In genomic region chr10:38094158-38094922, GRCh38 we compare ENCODE assay signal across 1 cellular context.
TF ChIP-seq lines count a peak whose summit lies in the region.

TSS of gene ZNF37A (plus strand) at chr10:38094337. CDS start at chr10:38096618, 2,281 bp downstream.

TF ChIP-seq in HepG2, 621 proteins besides CTCF, POLR2A, EP300 and RAD21 (continued from another document and continues in another):
- TF ChIP-seq REPIN1 (CRISPR knock-in tag; IDR thresholded peaks at IDR 0.05; ENCODE audit: borderline replicate concordance, low read depth) (peak; percentile 62; the same call in 1 of the 2 replicates), ZNF263 (CRISPR knock-in tag; IDR thresholded peaks at IDR 0.05) (peak; percentile 43; the same call in 1 of the 2 replicates), ZNF232 (CRISPR knock-in tag; IDR thresholded peaks at IDR 0.05; ENCODE audit: borderline replicate concordance) (0 out of 2 replicates have a peak, but pooled peaks have one; percentile 15), CCAR2 (optimal IDR thresholded peaks at IDR 0.05; ENCODE audit: low read depth, low read length) (no peak), ZNF792 (CRISPR knock-in tag; IDR thresholded peaks at IDR 0.05) (no peak), SRF (IDR thresholded peaks at IDR 0.05; ENCODE audit: low read depth, low read length) (no peak), ZSCAN21 (CRISPR knock-in tag; IDR thresholded peaks at IDR 0.05; ENCODE audit: borderline replicate concordance) (no peak; the same call in 1 of the 2 replicates), POGZ (CRISPR knock-in tag; IDR thresholded peaks at IDR 0.05) (peak; percentile 67), ZMYM3 (CRISPR knock-in tag; IDR thresholded peaks at IDR 0.05) (peak; percentile 15; the same call in 1 of the 2 replicates), TFAP4 (IDR thresholded peaks at IDR 0.05; ENCODE audit: borderline replicate concordance, low read depth) (no peak; the same call in 1 of the 2 replicates), ZNF224 (CRISPR knock-in tag; IDR thresholded peaks at IDR 0.05) (peak; percentile 59; the same call in 1 of the 2 replicates), MXD4 (CRISPR knock-in tag; IDR thresholded peaks at IDR 0.05) (0 out of 2 replicates have a peak, but pooled peaks have one; percentile 30), CREB1 (IDR thresholded peaks at IDR 0.05) (0 out of 2 replicates have a peak, but pooled peaks have one; percentile 36), CREB1 (CRISPR knock-in tag; IDR thresholded peaks at IDR 0.05) (peak; percentile 91), RXRA (CRISPR knock-in tag; IDR thresholded peaks at IDR 0.05) (peak; percentile 35; the same call in 1 of the 2 replicates), HMGXB3 (CRISPR knock-in tag; IDR thresholded peaks at IDR 0.05; ENCODE audit: borderline replicate concordance) (no peak), MXI1 (IDR thresholded peaks at IDR 0.05; ENCODE audit: borderline replicate concordance, low read depth, low read length) (peak; percentile 72; the same call in 1 of the 3 replicates), HNF1A (IDR thresholded peaks at IDR 0.05; ENCODE audit: low read depth) (0 out of 2 replicates have a peak, but pooled peaks have one; percentile 13), HNF1A (CRISPR knock-in tag; IDR thresholded peaks at IDR 0.05; ENCODE audit: borderline replicate concordance) (no peak), CHD2 (IDR thresholded peaks at IDR 0.05; ENCODE audit: low read depth, low read length) (0 out of 2 replicates have a peak, but pooled peaks have one; percentile 44), E2F1 (CRISPR knock-in tag; IDR thresholded peaks at IDR 0.05) (no peak), ZGPAT (CRISPR knock-in tag; IDR thresholded peaks at IDR 0.05) (peak; percentile 53), ZNF672 (CRISPR knock-in tag; IDR thresholded peaks at IDR 0.05) (no peak), MAZ (IDR thresholded peaks at IDR 0.05; ENCODE audit: borderline replicate concordance, low read depth, low read length) (peak; percentile 19; the same call in 1 of the 2 replicates), MAZ (CRISPR knock-in tag; IDR thresholded peaks at IDR 0.05; ENCODE audit: low read depth) (peak; percentile 59), NFYB (CRISPR knock-in tag; IDR thresholded peaks at IDR 0.05) (no peak; the same call in 1 of the 2 replicates), ZNF777 (CRISPR knock-in tag; IDR thresholded peaks at IDR 0.05) (peak; percentile 69; the same call in 1 of the 2 replicates), DNMT1 (CRISPR knock-in tag; IDR thresholded peaks at IDR 0.05) (no peak), TP53 (CRISPR knock-in tag; conservative IDR thresholded peaks at IDR 0.05) (no peak), FOXK2 (IDR thresholded peaks at IDR 0.05) (no peak), ARNTL (CRISPR knock-in tag; IDR thresholded peaks at IDR 0.05) (peak; percentile 33; the same call in 1 of the 2 replicates), ZNF30 (CRISPR knock-in tag; IDR thresholded peaks at IDR 0.05) (0 out of 2 replicates have a peak, but pooled peaks have one; percentile 2), ZNF264 (CRISPR knock-in tag; IDR thresholded peaks at IDR 0.05) (peak; percentile 47), LCORL (IDR thresholded peaks at IDR 0.05) (no peak), LCORL (CRISPR knock-in tag; IDR thresholded peaks at IDR 0.05) (0 out of 2 replicates have a peak, but pooled peaks have one; percentile 58), HDAC1 (CRISPR knock-in tag; IDR thresholded peaks at IDR 0.05) (no peak), SMARCC2 (IDR thresholded peaks at IDR 0.05) (no peak), GABPB1 (CRISPR knock-in tag; IDR thresholded peaks at IDR 0.05) (peak; percentile 78), NFYC (CRISPR knock-in tag; IDR thresholded peaks at IDR 0.05) (peak; percentile 18; the same call in 1 of the 2 replicates), DR1 (CRISPR knock-in tag; IDR thresholded peaks at IDR 0.05) (peak; percentile 80; the same call in 1 of the 2 replicates), PRDM10 (CRISPR knock-in tag; IDR thresholded peaks at IDR 0.05; ENCODE audit: low read depth) (no peak), SUZ12 (IDR thresholded peaks at IDR 0.05; ENCODE audit: low read depth, low read length) (peak; percentile 95), ZNF83 (CRISPR knock-in tag; IDR thresholded peaks at IDR 0.05; ENCODE audit: borderline replicate concordance) (no peak), ZNF44 (CRISPR knock-in tag; IDR thresholded peaks at IDR 0.05) (no peak), BCL6 (CRISPR knock-in tag; IDR thresholded peaks at IDR 0.05) (no peak), JUN (CRISPR knock-in tag; IDR thresholded peaks at IDR 0.05) (no peak), ZNF335 (CRISPR knock-in tag; IDR thresholded peaks at IDR 0.05) (no peak), SNRNP70 (IDR thresholded peaks at IDR 0.05; ENCODE audit: low read depth, low read length) (no peak), RELA (CRISPR knock-in tag; IDR thresholded peaks at IDR 0.05) (no peak), GLI4 (CRISPR knock-in tag; IDR thresholded peaks at IDR 0.05; ENCODE audit: borderline replicate concordance) (peak; percentile 55; the same call in 1 of the 2 replicates), ZNF660 (CRISPR knock-in tag; IDR thresholded peaks at IDR 0.05; ENCODE audit: borderline replicate concordance, low read depth) (no peak), ZBTB39 (CRISPR knock-in tag; IDR thresholded peaks at IDR 0.05) (no peak), THAP11 (CRISPR knock-in tag; IDR thresholded peaks at IDR 0.05) (peak; percentile 97)
